In the genomic region with DNA sequence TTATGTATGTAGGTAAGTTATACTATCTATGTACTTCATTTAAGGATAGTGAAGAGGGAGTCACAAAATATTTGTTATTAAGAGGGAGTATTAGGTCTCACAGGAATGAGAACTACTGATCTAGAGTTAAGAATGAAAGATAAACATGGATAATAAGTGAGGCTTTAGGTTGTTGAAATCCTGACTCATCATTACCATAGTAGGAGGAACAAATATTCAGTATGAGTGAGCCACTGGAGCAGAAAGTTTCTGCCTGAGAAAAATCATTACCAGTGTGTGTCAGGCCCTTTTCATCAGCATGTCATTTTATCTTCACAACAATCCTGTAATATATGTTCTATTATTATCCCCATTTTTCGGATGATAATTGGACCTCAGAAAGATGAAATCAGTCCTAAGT, we compare ENCODE assay signal across 17 cellular contexts. TPM values are rescaled to one million over a fixed set of nuclear protein-coding genes. Genes with fewer than 3 reads are reported as not detected.
DNase-seq lines count a peak whose midpoint lies in the region; FAIRE-seq and TF ChIP-seq lines count a peak whose summit lies in the region.
"Had no signal": no experiment of that assay in that cellular context is flagged by ENCODE, and none has a peak within 500 bp of the region (broad histone marks: within the 10 kb centered on the region; RNA-seq: fewer than 3 reads in every experiment).

No MANE protein-coding gene starts in this region.

- no peaks in the 10 kb centered on the region for H3K27me3 Mint-ChIP-seq in nephron (ENCODE audit: low read depth)
- H3K27me3 Mint-ChIP-seq in T-helper 2 cell treated with Interferon-gamma antibody and Interleukin-4, amounts not matched to agents 5 μg/mL and 100 μg/mL, for 36 hours (ENCODE audit: low read depth): no peaks in the 10 kb centered on the region

- H3K4me3 Mint-ChIP-seq in nephron: no peak overlapping the region
- H3K4me3 Mint-ChIP-seq in T-helper 2 cell treated with Interferon-gamma antibody and Interleukin-4, amounts not matched to agents 5 μg/mL and 100 μg/mL, for 36 hours: no peak overlapping the region

- H3K36me3 Mint-ChIP-seq in nephron (ENCODE audit: low read depth): no peaks in the 10 kb centered on the region
- no peaks in the 10 kb centered on the region for H3K36me3 Mint-ChIP-seq in T-helper 2 cell treated with Interferon-gamma antibody and Interleukin-4, amounts not matched to agents 5 μg/mL and 100 μg/mL, for 36 hours (ENCODE audit: low read depth)

- peak overlapping the region; percentile 40 to 91 (median 73) for H3K27ac Mint-ChIP-seq in nephron
- H3K27ac Mint-ChIP-seq in T-helper 2 cell treated with Interferon-gamma antibody and Interleukin-4, amounts not matched to agents 5 μg/mL and 100 μg/mL, for 36 hours: no peak overlapping the region

- H3K4me1 Mint-ChIP-seq in nephron: no peaks in the 10 kb centered on the region
- H3K4me1 Mint-ChIP-seq in T-helper 2 cell treated with Interferon-gamma antibody and Interleukin-4, amounts not matched to agents 5 μg/mL and 100 μg/mL, for 36 hours (ENCODE audit: low read depth): no peaks in the 10 kb centered on the region

- TF ChIP-seq CTCF in nephron (IDR thresholded peaks at IDR 0.05; ENCODE audit: unreplicated experiment in 3 of 3): no peak

- in situ Hi-C loops in Caki2 (cut with HindIII; ENCODE audit: low pct_unique_long_range_greater_than_20kb, low sequenced_read_pairs): no loop called here

- peak; percentile 57 for FAIRE-seq in colon (lab: Jason Lieb, UNC)
- FAIRE-seq: GM12892 had no signal

- DNase-seq in Caki2 (ENCODE audit: low read depth) (peak; percentile 43), M059J (ENCODE audit: low read depth) (peak; percentile 3), NCI-H1694 (lab: John Stamatoyannopoulos, UW) (no peak)
- no peak for DNase-seq in T-helper 2 cell treated with Interferon-gamma antibody and Interleukin-4, amounts not matched to agents 5 μg/mL and 100 μg/mL, for 36 hours (ENCODE audit: low spot score)
- no peak for DNase-seq in activated CD8-positive, alpha-beta memory T cell treated with anti-CD3 and anti-CD28 coated beads for 24 hours
- DNase-seq: DMS79, GF-D8, Karpas-422, NCI-H1092 treated with DMSO at 0.1 percent for 48 hours, NCI-H1436, NCI-H1930, NCI-H2107, NCI-H774 had no signal

- no peaks in the 10 kb centered on the region for H3K9me3 Mint-ChIP-seq in nephron
- H3K9me3 Mint-ChIP-seq in T-helper 2 cell treated with Interferon-gamma antibody and Interleukin-4, amounts not matched to agents 5 μg/mL and 100 μg/mL, for 36 hours: no peaks in the 10 kb centered on the region

RNA-seq across cellular contexts. Expression of gene IGSF1, which starts 27.2 kb away (rescaled TPM):
- 0.81 TPM in 1 of 2 replicates, not detected in the other for total RNA-seq in Caki2 (2014; rRNA removed; shearing (Covaris generic); ENCODE audit: low replicate concordance)
- 0.89 and 1.5 TPM in 2 replicates for total RNA-seq in M059J (2014; rRNA removed; shearing (Covaris generic))
- total RNA-seq: A673 had no signal

Comparison
In these comparisons a context has a peak if more than half of its experiments do, and no peak if none do; other contexts are left out.
1. DNase-seq: peak in Caki2 (single experiment) and M059J (single experiment); none in NCI-H1694 (single experiment), T-helper 2 cell treated with Interferon-gamma antibody and Interleukin-4, amounts not matched to agents 5 μg/mL and 100 μg/mL, for 36 hours (single experiment) and activated CD8-positive, alpha-beta memory T cell treated with anti-CD3 and anti-CD28 coated beads for 24 hours (single experiment).